ENCODE assay signal across 8 cellular contexts in genomic region chr4:25236030-25236429, GRCh38. TPM values are rescaled to one million over a fixed set of nuclear protein-coding genes. Genes with fewer than 3 reads are reported as not detected.
DNase-seq lines count a peak whose midpoint lies in the region; ATAC-seq and TF ChIP-seq lines count a peak whose summit lies in the region.
"Not testable (repeated sequence)": the region's sequence is repeated elsewhere in the genome, so short reads cannot be mapped to it uniquely, and the experiment has no call there.

No MANE protein-coding gene starts in this region.

- H3K36me3 Mint-ChIP-seq in CD8-positive, alpha-beta T cell = peaks cover 14% of the 10 kb centered on the region
- H3K36me3 Mint-ChIP-seq in HFFc6 (ENCODE audit: low read depth) = peaks cover 33% of the 10 kb centered on the region
- H3K36me3 Mint-ChIP-seq in activated CD4-positive, alpha-beta memory T cell treated with anti-CD3 and anti-CD28 coated beads for 36 hours = peaks cover 22% of the 10 kb centered on the region
- H3K36me3 Mint-ChIP-seq in activated naive CD8-positive, alpha-beta T cell; endodermal cell (ENCODE audit: low read depth): not testable (repeated sequence)
- H3K36me3 Mint-ChIP-seq in naive thymus-derived CD4-positive, alpha-beta T cell = peaks cover 5 to 37% (median 16%) of the 10 kb centered on the region in 5 donors

- WGBS in endodermal cell (ENCODE audit: insufficient coverage in 1 of 2, insufficient read length in 1 of 2), 2 experiments = 84 to 94% methylated on average over 2 of the region's 2 CpGs

- H4K20me1 ChIP-seq in OCI-LY7 (ENCODE audit: insufficient read depth, low read length) = not testable (repeated sequence)

- not testable (repeated sequence) for H3K9me2 ChIP-seq in OCI-LY7 (ENCODE audit: insufficient read depth, low read length)

- not testable (repeated sequence) for H3K36me3 ChIP-seq in CD8-positive, alpha-beta T cell (ENCODE audit: insufficient read depth, low read length); endodermal cell (ENCODE audit: control insufficient read depth, insufficient read depth, low read length); naive thymus-derived CD4-positive, alpha-beta T cell (ENCODE audit: control insufficient read depth in 2 of 3, insufficient read depth in 3 of 3, low read length in 3 of 3); upper lobe of right lung
- peaks cover 36% of the 10 kb centered on the region for H3K36me3 ChIP-seq in OCI-LY7 (ENCODE audit: insufficient read depth, low read length)

- H3K27ac ChIP-seq in CD8-positive, alpha-beta T cell (ENCODE audit: low read depth, low read length) = peak overlapping the region; percentile 67
- H3K27ac ChIP-seq in OCI-LY7 (ENCODE audit: low read depth, low read length, poor library complexity, severe bottlenecking) = peak overlapping the region; percentile 88
- H3K27ac ChIP-seq in endodermal cell (ENCODE audit: low read depth, low read length); naive thymus-derived CD4-positive, alpha-beta T cell (ENCODE audit: low read depth, low read length); upper lobe of right lung: not testable (repeated sequence)

- H3K9me3 ChIP-seq in CD8-positive, alpha-beta T cell (ENCODE audit: low read length); naive thymus-derived CD4-positive, alpha-beta T cell (ENCODE audit: control insufficient read depth in 2 of 3, low read length in 3 of 3); upper lobe of right lung: not testable (repeated sequence)
- H3K9me3 ChIP-seq in OCI-LY7 (ENCODE audit: low read length) = peaks cover 19% of the 10 kb centered on the region; the same call in 1 of the 2 replicates
- peaks cover 34% of the 10 kb centered on the region for H3K9me3 ChIP-seq in endodermal cell (ENCODE audit: control insufficient read depth, low read length)

- peaks cover 48% of the 10 kb centered on the region for H3K4me1 Mint-ChIP-seq in CD8-positive, alpha-beta T cell (ENCODE audit: low read depth)
- peaks cover 34% of the 10 kb centered on the region for H3K4me1 Mint-ChIP-seq in HFFc6 (ENCODE audit: low read depth)
- H3K4me1 Mint-ChIP-seq in activated CD4-positive, alpha-beta memory T cell treated with anti-CD3 and anti-CD28 coated beads for 36 hours (ENCODE audit: low read depth) = peaks cover 62% of the 10 kb centered on the region
- H3K4me1 Mint-ChIP-seq in activated naive CD8-positive, alpha-beta T cell (ENCODE audit: low read depth) = peaks cover 50% of the 10 kb centered on the region
- H3K4me1 Mint-ChIP-seq in endodermal cell = not testable (repeated sequence)
- H3K4me1 Mint-ChIP-seq in naive thymus-derived CD4-positive, alpha-beta T cell = peaks cover 26 to 67% (median 58%) of the 10 kb centered on the region in 7 donors

- not testable (repeated sequence) for H3K4me3 ChIP-seq in CD8-positive, alpha-beta T cell (ENCODE audit: low read depth, low read length)
- H3K4me3 ChIP-seq in OCI-LY7 (ENCODE audit: low read depth, low read length, poor library complexity, severe bottlenecking) (peak overlapping the region; percentile 96), endodermal cell (ENCODE audit: low read length) (peak overlapping the region; percentile 94), upper lobe of right lung (peak overlapping the region; percentile 95)
- peak overlapping the region; percentile 80 for H3K4me3 ChIP-seq in naive thymus-derived CD4-positive, alpha-beta T cell (ENCODE audit: low read length)

- peaks cover 19% of the 10 kb centered on the region for H3K4me1 ChIP-seq in CD8-positive, alpha-beta T cell (ENCODE audit: insufficient read depth, low read length)
- H3K4me1 ChIP-seq in OCI-LY7 (ENCODE audit: insufficient read depth, low read length, poor library complexity, severe bottlenecking) = peaks cover 55% of the 10 kb centered on the region
- H3K4me1 ChIP-seq in endodermal cell (ENCODE audit: control insufficient read depth, insufficient read depth, low read length) = not testable (repeated sequence)
- H3K4me1 ChIP-seq in naive thymus-derived CD4-positive, alpha-beta T cell (ENCODE audit: control insufficient read depth in 2 of 2, insufficient read depth in 2 of 2, low read length in 2 of 2) = peaks cover 16 to 29% of the 10 kb centered on the region in 2 donors
- peaks cover 23% of the 10 kb centered on the region for H3K4me1 ChIP-seq in upper lobe of right lung

- BruUV-seq in OCI-LY7 (replicated peaks; lab: Mats Ljungman, UMichigan) = not testable (repeated sequence)

- H3K27me3 Mint-ChIP-seq in CD8-positive, alpha-beta T cell (ENCODE audit: low read depth); HFFc6 (ENCODE audit: insufficient read depth); activated CD4-positive, alpha-beta memory T cell treated with anti-CD3 and anti-CD28 coated beads for 36 hours; activated naive CD8-positive, alpha-beta T cell; endodermal cell (ENCODE audit: insufficient read depth); naive thymus-derived CD4-positive, alpha-beta T cell: not testable (repeated sequence)

- H3K27ac Mint-ChIP-seq in CD8-positive, alpha-beta T cell = peak overlapping the region; percentile 89
- H3K27ac Mint-ChIP-seq in HFFc6; activated naive CD8-positive, alpha-beta T cell; endodermal cell: not testable (repeated sequence)
- peak overlapping the region; percentile 94 for H3K27ac Mint-ChIP-seq in activated CD4-positive, alpha-beta memory T cell treated with anti-CD3 and anti-CD28 coated beads for 36 hours
- H3K27ac Mint-ChIP-seq in naive thymus-derived CD4-positive, alpha-beta T cell = peak overlapping the region in 8 of 9 donors; percentile 58 to 98 (median 93)

- DNase-seq in CD8-positive, alpha-beta T cell; HFFc6; OCI-LY7 (ENCODE audit: low spot score); activated CD4-positive, alpha-beta memory T cell treated with anti-CD3 and anti-CD28 coated beads for 36 hours; endodermal cell; naive thymus-derived CD4-positive, alpha-beta T cell; upper lobe of right lung: not testable (repeated sequence)

- peak overlapping the region; percentile 84 for H3K4me3 Mint-ChIP-seq in CD8-positive, alpha-beta T cell
- peak overlapping the region; percentile 89 for H3K4me3 Mint-ChIP-seq in HFFc6
- peak overlapping the region; percentile 93 for H3K4me3 Mint-ChIP-seq in activated CD4-positive, alpha-beta memory T cell treated with anti-CD3 and anti-CD28 coated beads for 36 hours
- H3K4me3 Mint-ChIP-seq in activated naive CD8-positive, alpha-beta T cell = peak overlapping the region; percentile 96
- not testable (repeated sequence) for H3K4me3 Mint-ChIP-seq in endodermal cell
- H3K4me3 Mint-ChIP-seq in naive thymus-derived CD4-positive, alpha-beta T cell = peak overlapping the region; percentile 86 to 99 (median 94)

- not testable (repeated sequence) for H3K27me3 ChIP-seq in CD8-positive, alpha-beta T cell (ENCODE audit: insufficient read depth, low read length); endodermal cell (ENCODE audit: control insufficient read depth, insufficient read depth, low read length, poor library complexity, severe bottlenecking); naive thymus-derived CD4-positive, alpha-beta T cell (ENCODE audit: control insufficient read depth in 2 of 2, insufficient read depth in 2 of 2, low read length in 2 of 2); upper lobe of right lung

- intact Hi-C loops in CD8-positive, alpha-beta T cell (cut with DNase I, micrococcal nuclease) = loop anchor here (5.0 to 10.0 kb wide), 4 partner anchors 36 to 1619 kb away; partner anchors contain the start of gene TBC1D19 (in 2 of the 2)
- intact Hi-C loops in OCI-LY7 (cut with micrococcal nuclease; ENCODE audit: unreplicated experiment) = loop anchor here (10.0 kb wide), 1 partner anchor 1079 kb away; no protein-coding TSS in a partner anchor
- intact Hi-C loops in activated CD4-positive, alpha-beta memory T cell treated with anti-CD3 and anti-CD28 coated beads for 36 hours (cut with micrococcal nuclease) = loop anchor here (10.0 kb wide), 1 partner anchor 1629 kb away; the partner anchor contains the start of gene STIM2
- intact Hi-C loops in naive thymus-derived CD4-positive, alpha-beta T cell (cut with micrococcal nuclease) = loop anchor here in 1 of 2 donors (10.0 kb wide), 1 partner anchor 619 kb away; no protein-coding TSS in a partner anchor
- intact Hi-C loops in upper lobe of right lung (cut with DNase I) = not testable (repeated sequence)

- H3K79me2 ChIP-seq in OCI-LY7 (ENCODE audit: insufficient read depth, low read depth, low read length) = peaks cover 53% of the 10 kb centered on the region

- not testable (repeated sequence) for ATAC-seq in CD8-positive, alpha-beta T cell; naive thymus-derived CD4-positive, alpha-beta T cell; upper lobe of right lung

- not testable (repeated sequence) for H3K9ac ChIP-seq in endodermal cell (ENCODE audit: extremely low read depth, low read length, poor library complexity, severe bottlenecking)

- POLR2A ChIA-PET in CD8-positive, alpha-beta T cell (lab: Charles Lee) = interaction anchor here (0.8 to 5.3 kb wide), 4 partner anchors 15 to 140 kb away, joined by 3 to 41 read pairs (median 22); partner anchors contain the start of genes SEPSECS and ZCCHC4
- POLR2A ChIA-PET in OCI-LY7 (lab: Charles Lee) = interaction anchor here (0.5 to 4.8 kb wide), 7 partner anchors 22 to 1588 kb away, joined by 3 to 41 read pairs (median 4); partner anchors contain the start of genes SEPSECS and ZCCHC4
- POLR2A ChIA-PET in activated CD4-positive, alpha-beta memory T cell treated with anti-CD3 and anti-CD28 coated beads for 36 hours (lab: Charles Lee) = interaction anchor here (1.7 to 4.1 kb wide), 2 partner anchors 75 to 84 kb away, joined by 4 to 56 read pairs; partner anchors contain the start of gene SEPSECS
- POLR2A ChIA-PET in naive thymus-derived CD4-positive, alpha-beta T cell (lab: Charles Lee) = interaction anchor here (0.7 to 3.9 kb wide), 3 partner anchors 33 to 76 kb away, joined by 3 to 54 read pairs (median 31); partner anchors contain the start of genes SEPSECS and ZCCHC4

- H3K9me3 Mint-ChIP-seq in CD8-positive, alpha-beta T cell; activated naive CD8-positive, alpha-beta T cell (ENCODE audit: low read depth): not testable (repeated sequence)
- H3K9me3 Mint-ChIP-seq in HFFc6 (peaks cover 25% of the 10 kb centered on the region), endodermal cell (peaks cover 32% of the 10 kb centered on the region)
- peaks cover 15% of the 10 kb centered on the region for H3K9me3 Mint-ChIP-seq in activated CD4-positive, alpha-beta memory T cell treated with anti-CD3 and anti-CD28 coated beads for 36 hours
- H3K9me3 Mint-ChIP-seq in naive thymus-derived CD4-positive, alpha-beta T cell = peaks cover 0 to 10% (median 0%) of the 10 kb centered on the region in 11 donors

- H3K4me2 ChIP-seq in OCI-LY7 (ENCODE audit: low read length) = peak overlapping the region; percentile 77

- CTCF ChIA-PET in CD8-positive, alpha-beta T cell (lab: Charles Lee) = interaction anchor here (1.1 to 4.1 kb wide), 5 partner anchors 11 to 76 kb away, joined by 3 to 27 read pairs (median 4); partner anchors contain the start of genes SEPSECS and ZCCHC4
- CTCF ChIA-PET in OCI-LY7 (lab: Charles Lee; ENCODE audit: unreplicated experiment) = interaction anchor here (1.1 kb wide), 1 partner anchor 76 kb away, joined by 5 read pairs; no protein-coding TSS in a partner anchor
- CTCF ChIA-PET in activated CD4-positive, alpha-beta memory T cell treated with anti-CD3 and anti-CD28 coated beads for 36 hours (lab: Charles Lee) = interaction anchor here (1.1 to 5.7 kb wide), 5 partner anchors 57 to 141 kb away, joined by 3 to 57 read pairs (median 9); partner anchors contain the start of genes ANAPC4, SEPSECS and ZCCHC4
- CTCF ChIA-PET in naive thymus-derived CD4-positive, alpha-beta T cell (lab: Charles Lee) = interaction anchor here (0.8 to 1.5 kb wide), 3 partner anchors 76 to 1489 kb away, joined by 3 to 5 read pairs (median 3); partner anchors contain the start of gene SEPSECS

- not testable (repeated sequence) for TF ChIP-seq CTCF in CD8-positive, alpha-beta T cell (IDR thresholded peaks at IDR 0.05); HFFc6 (IDR thresholded peaks at IDR 0.05); OCI-LY7 (conservative IDR thresholded peaks at IDR 0.05; ENCODE audit: low read length); endodermal cell (conservative IDR thresholded peaks at IDR 0.05); upper lobe of right lung (IDR thresholded peaks at IDR 0.05)

- H2AFZ ChIP-seq in OCI-LY7 (ENCODE audit: low read length) = not testable (repeated sequence)

RNA-seq across cellular contexts. Expression of gene PI4K2B, which starts 2.2 kb away (rescaled TPM):
- total RNA-seq in CD8-positive, alpha-beta T cell = 1 to 10 TPM; 5.7 to 6.4 TPM
- total RNA-seq in HFFc6 (2021; fragmentation: NEBNext Ultra II Directional; extraction: Animal tissue kit (Norgen Biotek cat#: 25700)) = 10 to 100 TPM; 28.3 to 33.8 (median 30.5) TPM
- 40.4 and 40.7 TPM in 2 replicates for total RNA-seq in OCI-LY7 (2014; rRNA removed; shearing (Covaris generic))
- total RNA-seq in OCI-LY7 (2022) (41.6 and 42.0 TPM in 2 replicates), endodermal cell (10 to 100 TPM; 15.6 to 16.1 TPM), upper lobe of right lung (21.8 TPM)
- 10 to 100 TPM; 41.0 to 42.3 TPM for total RNA-seq in activated CD4-positive, alpha-beta memory T cell treated with anti-CD3 and anti-CD28 coated beads for 36 hours
- polyA plus RNA-seq in endodermal cell (2013, experiment 1 of 2) = 8.2 TPM
- polyA plus RNA-seq in endodermal cell (2013, experiment 2 of 2) = 8.8 TPM
- total RNA-seq in naive thymus-derived CD4-positive, alpha-beta T cell = 10 to 100 TPM; 10.7 to 31.9 (median 11.9) TPM
- polyA plus RNA-seq in naive thymus-derived CD4-positive, alpha-beta T cell = 10 to 100 TPM in 1 of 2 donors, 1 to 10 TPM in 1; 7.2 to 12.1 TPM
